Comparison of ENCODE assay signal across 28 cellular contexts in the genomic region with DNA sequence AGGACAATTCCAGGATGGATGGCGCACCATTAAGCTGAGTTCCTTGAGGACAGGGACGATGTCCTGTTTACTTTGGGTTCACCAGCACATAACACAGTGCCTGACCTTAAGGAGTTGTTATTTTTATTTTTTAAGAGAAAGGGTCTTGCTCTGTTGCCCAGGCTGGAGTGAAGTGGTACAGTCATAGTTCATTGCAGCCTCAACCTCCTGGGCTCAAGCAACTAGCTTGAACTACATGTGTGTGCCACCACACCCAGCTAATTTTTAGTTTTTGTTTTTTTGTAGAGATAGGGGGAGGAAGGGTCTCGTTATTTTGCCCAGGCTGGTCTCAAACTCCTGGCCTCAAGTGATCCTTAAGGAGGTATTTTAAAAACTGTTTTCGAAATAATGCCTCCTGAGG. TPM values are rescaled to one million over a fixed set of nuclear protein-coding genes. Genes with fewer than 3 reads are reported as not detected.
DNase-seq lines count a peak whose midpoint lies in the region; ATAC-seq, FAIRE-seq and TF ChIP-seq lines count a peak whose summit lies in the region.
"Had no signal": no experiment of that assay in that cellular context is flagged by ENCODE, and none has a peak within 500 bp of the region (broad histone marks: within the 10 kb centered on the region; RNA-seq: fewer than 3 reads in every experiment).

No MANE protein-coding gene starts in this region.

- no peak for TF ChIP-seq RAD21 in SK-N-SH (IDR thresholded peaks at IDR 0.05; ENCODE audit: low read length)

- peaks cover 2% of the 10 kb centered on the region for H3K27me3 Mint-ChIP-seq in astrocyte (ENCODE audit: low read depth, unreplicated experiment)
- no peaks in the 10 kb centered on the region for H3K27me3 Mint-ChIP-seq in stimulated activated memory B cell treated with anti-CD40 and anti-IgM and Interleukin-4, amounts not matched to agents 10 μg/mL and 1 μg/mL and 100 μg/mL, for 72 hours
- peaks cover 0 to 3% of the 10 kb centered on the region in 2 donors for H3K27me3 Mint-ChIP-seq in CD4-positive, alpha-beta memory T cell
- peaks cover 0 to 3% (median 0%) of the 10 kb centered on the region in 5 donors for H3K27me3 Mint-ChIP-seq in naive thymus-derived CD8-positive, alpha-beta T cell
- H3K27me3 Mint-ChIP-seq: activated naive CD8-positive, alpha-beta T cell treated with anti-CD3 and anti-CD28 coated beads, Interleukin-2, amount 10 ng/mL, durations not matched to agents 7 days and 5 days had no signal

- TF ChIP-seq CTCF in SK-N-SH (IDR thresholded peaks at IDR 0.05) (no peak), astrocyte (IDR thresholded peaks at IDR 0.05; ENCODE audit: insufficient read depth, low read depth, low read length) (no peak)

- H3K4me3 Mint-ChIP-seq in astrocyte (ENCODE audit: unreplicated experiment) = no peak overlapping the region
- no peak overlapping the region for H3K4me3 Mint-ChIP-seq in stimulated activated memory B cell treated with anti-CD40 and anti-IgM and Interleukin-4, amounts not matched to agents 10 μg/mL and 1 μg/mL and 100 μg/mL, for 72 hours
- H3K4me3 Mint-ChIP-seq in CD4-positive, alpha-beta memory T cell = peak overlapping the region in 2 of 8 donors; percentile 8 to 17
- peak overlapping the region in 2 of 10 donors; percentile 43 to 93 for H3K4me3 Mint-ChIP-seq in naive thymus-derived CD8-positive, alpha-beta T cell

- 98% methylated on average over 4 of the region's 4 CpGs for WGBS in SK-N-SH (ENCODE audit: low lambda C conversion rate)

- H3K9me3 ChIP-seq in SK-N-SH (no peaks in the 10 kb centered on the region), astrocyte (ENCODE audit: insufficient read depth, low read depth, low read length) (no peaks in the 10 kb centered on the region), muscle layer of colon (ENCODE audit: low read length) (no peaks in the 10 kb centered on the region)
- H3K9me3 ChIP-seq in CD4-positive, alpha-beta memory T cell (ENCODE audit: control insufficient read depth in 1 of 2, low read length in 2 of 2) = no peaks in the 10 kb centered on the region
- H3K9me3 ChIP-seq: BE2C, gastrocnemius medialis, HAP-1, ovary, stomach, upper lobe of left lung had no signal

- no peak for FAIRE-seq in astrocyte (lab: Jason Lieb, UNC)

- no peak for ATAC-seq in SK-N-SH treated with all-trans-retinoic acid at 6 μM for 48 hours
- no peak for ATAC-seq in stimulated activated memory B cell treated with anti-CD40 and anti-IgM and Interleukin-4, amounts not matched to agents 10 μg/mL and 1 μg/mL and 100 μg/mL, for 72 hours
- ATAC-seq in naive thymus-derived CD8-positive, alpha-beta T cell = no peak
- ATAC-seq: activated CD4-positive, CD25-positive, alpha-beta regulatory T cell treated with anti-CD3 and anti-CD28 coated beads, Interleukin-2, amount 50 U/mL, for 24 hours; gastrocnemius medialis; left lobe of liver had no signal

- H4K20me1 ChIP-seq in SK-N-SH (ENCODE audit: insufficient read depth) (peaks cover 28% of the 10 kb centered on the region), astrocyte (ENCODE audit: insufficient read depth, low read length) (peaks cover 30% of the 10 kb centered on the region)

- H3K4me1 Mint-ChIP-seq in astrocyte (ENCODE audit: low read depth, unreplicated experiment) = peaks cover 21% of the 10 kb centered on the region
- H3K4me1 Mint-ChIP-seq in stimulated activated memory B cell treated with anti-CD40 and anti-IgM and Interleukin-4, amounts not matched to agents 10 μg/mL and 1 μg/mL and 100 μg/mL, for 72 hours = peaks cover 35% of the 10 kb centered on the region
- H3K4me1 Mint-ChIP-seq in CD4-positive, alpha-beta memory T cell = peaks cover 23 to 46% (median 33%) of the 10 kb centered on the region in 4 donors
- peaks cover 15 to 55% (median 35%) of the 10 kb centered on the region in 4 donors for H3K4me1 Mint-ChIP-seq in naive thymus-derived CD8-positive, alpha-beta T cell

- CTCF ChIA-PET in SK-N-SH (lab: Yijun Ruan, JAX) = interaction anchor here (0.6 to 5.1 kb wide), 11 partner anchors 12 to 321 kb away, joined by 3 to 31 read pairs (median 5); no protein-coding TSS in a partner anchor
- CTCF ChIA-PET in CD4-positive, alpha-beta memory T cell (lab: Charles Lee; ENCODE audit: partially characterized antibody) = interaction anchor here (1.3 to 3.1 kb wide), 2 partner anchors 125 to 146 kb away, joined by 5 to 14 read pairs; partner anchors contain the start of gene ATP6V1F

- H3K27me3 ChIP-seq in SK-N-SH (ENCODE audit: insufficient read depth) (no peaks in the 10 kb centered on the region), astrocyte (ENCODE audit: insufficient read depth, low read length) (no peaks in the 10 kb centered on the region), muscle layer of colon (ENCODE audit: control insufficient read depth in 1 of 2, insufficient read depth in 2 of 2, low read length in 2 of 2) (no peaks in the 10 kb centered on the region)
- H3K27me3 ChIP-seq in CD4-positive, alpha-beta memory T cell (ENCODE audit: insufficient read depth, low read length) = peaks cover 4% of the 10 kb centered on the region
- H3K27me3 ChIP-seq: BE2C, gastrocnemius medialis, ovary, upper lobe of left lung had no signal

- H3K4me2 ChIP-seq in SK-N-SH (peak overlapping the region; percentile 82; the same call in 1 of the 2 replicates), astrocyte (ENCODE audit: low read length) (peak overlapping the region; percentile 88)

- H3K79me2 ChIP-seq in SK-N-SH (ENCODE audit: insufficient read depth) = peaks cover 33% of the 10 kb centered on the region
- H3K79me2 ChIP-seq in astrocyte (ENCODE audit: insufficient read depth, low read length) = peaks cover 33% of the 10 kb centered on the region

- DNase-seq in SK-N-SH (no peak), astrocyte (ENCODE audit: low read depth) (no peak), H4 (ENCODE audit: low spot score) (no peak)
- DNase-seq in CD4-positive, alpha-beta memory T cell = no peak
- DNase-seq in naive thymus-derived CD8-positive, alpha-beta T cell = no peak
- DNase-seq: activated CD8-positive, alpha-beta memory T cell treated with anti-CD3 and anti-CD28 coated beads for 24 hours; activated naive CD8-positive, alpha-beta T cell treated with anti-CD3 and anti-CD28 coated beads, Interleukin-2, amount 10 ng/mL, durations not matched to agents 7 days and 5 days; BE2C; DMS 273 treated with DMSO at 0.1 percent for 48 hours; gastrocnemius medialis; GDM1; NCI-H1694; NCI-H2227 treated with DMSO at 0.1 percent for 48 hours; ovary; stomach; T1000; upper lobe of left lung had no signal

- H3K36me3 ChIP-seq in SK-N-SH (replicated peaks in 1 of 2; ENCODE audit: control insufficient read depth in 1 of 2, insufficient read depth in 2 of 2, low read length in 1 of 2) (peaks cover 0 to 3% of the 10 kb centered on the region in 2 experiments), astrocyte (ENCODE audit: insufficient read depth, low read length) (no peaks in the 10 kb centered on the region), muscle layer of colon (ENCODE audit: insufficient read depth, low read length) (no peaks in the 10 kb centered on the region)
- no peaks in the 10 kb centered on the region for H3K36me3 ChIP-seq in CD4-positive, alpha-beta memory T cell (ENCODE audit: insufficient read depth, low read length)
- H3K36me3 ChIP-seq: BE2C, gastrocnemius medialis, HAP-1, ovary, stomach, upper lobe of left lung had no signal

- no peaks in the 10 kb centered on the region for H3K9me2 ChIP-seq in SK-N-SH

- H3K27ac ChIP-seq in SK-N-SH (ENCODE audit: low read depth in 2 of 2, low read length in 1 of 2) (peak overlapping the region in 1 of 2 experiments; percentile 96; a peak in 2 of 4 replicates), astrocyte (ENCODE audit: low read depth, low read length) (peak overlapping the region; percentile 96), muscle layer of colon (ENCODE audit: low read depth, low read length) (peak overlapping the region; percentile 93)
- no peak overlapping the region for H3K27ac ChIP-seq in CD4-positive, alpha-beta memory T cell (ENCODE audit: low read depth, low read length)
- H3K27ac ChIP-seq: ovary had no signal

- H2AFZ ChIP-seq in SK-N-SH (ENCODE audit: low read depth) (peak overlapping the region; percentile 78; the same call in 1 of the 2 replicates), astrocyte (ENCODE audit: low read depth, low read length) (no peak overlapping the region)

- H3K4me3 ChIP-seq in SK-N-SH (ENCODE audit: low read depth in 2 of 2, low read length in 1 of 2) (no peak overlapping the region), astrocyte (ENCODE audit: insufficient read depth, low read depth, low read length) (no peak overlapping the region), muscle layer of colon (ENCODE audit: low read depth in 1 of 2, low read length in 2 of 2) (no peak overlapping the region)
- H3K4me3 ChIP-seq in CD4-positive, alpha-beta memory T cell (ENCODE audit: low read length in 2 of 2) = no peak overlapping the region
- H3K4me3 ChIP-seq: gastrocnemius medialis, HAP-1, ovary, stomach, upper lobe of left lung had no signal

- TF ChIP-seq EP300 in SK-N-SH (IDR thresholded peaks at IDR 0.05; ENCODE audit: borderline replicate concordance in 1 of 2, low read depth in 1 of 2, low read length in 1 of 2) = no peak

- H3K27ac Mint-ChIP-seq in astrocyte (ENCODE audit: unreplicated experiment) = peak overlapping the region; percentile 98
- H3K27ac Mint-ChIP-seq in stimulated activated memory B cell treated with anti-CD40 and anti-IgM and Interleukin-4, amounts not matched to agents 10 μg/mL and 1 μg/mL and 100 μg/mL, for 72 hours = peak overlapping the region; percentile 92
- peak overlapping the region in 1 of 7 donors; percentile 36 for H3K27ac Mint-ChIP-seq in CD4-positive, alpha-beta memory T cell
- peak overlapping the region in 1 of 10 donors; percentile 89 for H3K27ac Mint-ChIP-seq in naive thymus-derived CD8-positive, alpha-beta T cell
- H3K27ac Mint-ChIP-seq: activated naive CD8-positive, alpha-beta T cell treated with anti-CD3 and anti-CD28 coated beads, Interleukin-2, amount 10 ng/mL, durations not matched to agents 7 days and 5 days; activated T-helper 1 cell treated with anti-CD3 and anti-CD28 coated beads, Interleukin-12 subunit alpha, Interleukin-12 subunit beta, Interleukin-2, Interleukin-4 antibody, amounts not matched to agents 30 ng/mL and 10 ng/mL and 1 ng/mL, durations not matched to agents 14 hours and 24 hours and 36 hours had no signal

- H3K9ac ChIP-seq in SK-N-SH (no peak overlapping the region), astrocyte (ENCODE audit: low read length) (peak overlapping the region; percentile 99), muscle layer of colon (ENCODE audit: low read length) (no peak overlapping the region)

- intact Hi-C loops in CD4-positive, alpha-beta memory T cell (cut with micrococcal nuclease) = loop anchor here (5.0 to 10.0 kb wide), 3 partner anchors 283 to 485 kb away; partner anchors contain the start of genes HILPDA and TNPO3

- peaks cover 6% of the 10 kb centered on the region for H3K36me3 Mint-ChIP-seq in astrocyte (ENCODE audit: low read depth, unreplicated experiment)
- H3K36me3 Mint-ChIP-seq in stimulated activated memory B cell treated with anti-CD40 and anti-IgM and Interleukin-4, amounts not matched to agents 10 μg/mL and 1 μg/mL and 100 μg/mL, for 72 hours = no peaks in the 10 kb centered on the region
- H3K36me3 Mint-ChIP-seq in CD4-positive, alpha-beta memory T cell = peaks cover 0 to 12% of the 10 kb centered on the region in 2 donors
- H3K36me3 Mint-ChIP-seq in naive thymus-derived CD8-positive, alpha-beta T cell = no peaks in the 10 kb centered on the region

- POLR2A ChIA-PET in SK-N-SH (lab: Yijun Ruan, JAX) = interaction anchor here (1.7 kb wide), 1 partner anchor 71 kb away, joined by 3 read pairs; no protein-coding TSS in a partner anchor
- POLR2A ChIA-PET in CD4-positive, alpha-beta memory T cell (lab: Charles Lee; ENCODE audit: partially characterized antibody) = interaction anchor here (1.4 to 2.7 kb wide), 2 partner anchors 54 to 126 kb away, joined by 6 to 12 read pairs; partner anchors contain the start of gene ATP6V1F
- POLR2A ChIA-PET in naive thymus-derived CD8-positive, alpha-beta T cell (lab: Charles Lee) = interaction anchor here (1.4 kb wide), 1 partner anchor 19 kb away, joined by 4 read pairs; no protein-coding TSS in a partner anchor

- peaks cover 27% of the 10 kb centered on the region for H3F3A ChIP-seq in SK-N-SH (replicated peaks; ENCODE audit: insufficient read depth)

- H3K4me1 ChIP-seq in SK-N-SH (ENCODE audit: control insufficient read depth in 1 of 2, insufficient read depth in 2 of 2, low read depth in 1 of 2, low read length in 1 of 2) (peaks cover 18 to 25% of the 10 kb centered on the region in 2 experiments; a peak in 3 of 4 replicates), astrocyte (ENCODE audit: insufficient read depth, low read length) (peaks cover 26% of the 10 kb centered on the region), muscle layer of colon (ENCODE audit: insufficient read depth, low read length) (peaks cover 27% of the 10 kb centered on the region)
- H3K4me1 ChIP-seq in CD4-positive, alpha-beta memory T cell (ENCODE audit: insufficient read depth, low read length) = peaks cover 34% of the 10 kb centered on the region

- peaks cover 5% of the 10 kb centered on the region for H3K9me3 Mint-ChIP-seq in astrocyte (ENCODE audit: unreplicated experiment)
- H3K9me3 Mint-ChIP-seq in stimulated activated memory B cell treated with anti-CD40 and anti-IgM and Interleukin-4, amounts not matched to agents 10 μg/mL and 1 μg/mL and 100 μg/mL, for 72 hours = no peaks in the 10 kb centered on the region
- H3K9me3 Mint-ChIP-seq in CD4-positive, alpha-beta memory T cell = no peaks in the 10 kb centered on the region
- H3K9me3 Mint-ChIP-seq in naive thymus-derived CD8-positive, alpha-beta T cell = no peaks in the 10 kb centered on the region
- H3K9me3 Mint-ChIP-seq: activated naive CD8-positive, alpha-beta T cell treated with anti-CD3 and anti-CD28 coated beads, Interleukin-2, amount 10 ng/mL, durations not matched to agents 7 days and 5 days; activated T-helper 1 cell treated with anti-CD3 and anti-CD28 coated beads, Interleukin-12 subunit alpha, Interleukin-12 subunit beta, Interleukin-2, Interleukin-4 antibody, amounts not matched to agents 30 ng/mL and 10 ng/mL and 1 ng/mL, durations not matched to agents 14 hours and 24 hours and 36 hours had no signal

RNA-seq across cellular contexts. Expression of gene CALU, which starts 1.7 kb away (rescaled TPM):
- polyA plus RNA-seq in SK-N-SH (2012; rRNA removed) = 195 and 294 TPM in 2 replicates
- polyA plus RNA-seq in SK-N-SH (2012; cell fraction: cytosol; rRNA removed) = 313 and 373 TPM in 2 replicates
- polyA plus RNA-seq in SK-N-SH (2012; cell fraction: nucleus; rRNA removed) = 64.7 and 168 TPM in 2 replicates
- 670 and 732 TPM in 2 replicates for total RNA-seq in astrocyte
- 10 to 100 TPM; 18.4 to 20.6 TPM for total RNA-seq in CD4-positive, alpha-beta memory T cell
- polyA plus RNA-seq in CD4-positive, alpha-beta memory T cell = 10 to 100 TPM; 23.3 to 24.2 TPM
- total RNA-seq in H4 (2014; rRNA removed; shearing (Covaris generic)) = 462 and 489 TPM in 2 replicates
- 10 to 100 TPM; 17.0 to 17.4 TPM for total RNA-seq in naive thymus-derived CD8-positive, alpha-beta T cell
- polyA plus RNA-seq in naive thymus-derived CD8-positive, alpha-beta T cell = 10 to 100 TPM; 13.6 to 21.5 (median 16.4) TPM

RNA-seq across cellular contexts. Expression of gene OPN1SW, which starts 38.2 kb away (rescaled TPM):
- 0.05 TPM in 1 of 2 replicates, not detected in the other for polyA plus RNA-seq in SK-N-SH (2012; rRNA removed)
- polyA plus RNA-seq in SK-N-SH (2012; cell fraction: cytosol; rRNA removed) = 0.05 TPM in 1 of 2 replicates, not detected in the other
- 0.06 and 0.13 TPM in 2 replicates for polyA plus RNA-seq in SK-N-SH (2012; cell fraction: nucleus; rRNA removed)
- not detected in 2 replicates for total RNA-seq in astrocyte
- not detected for total RNA-seq in CD4-positive, alpha-beta memory T cell
- not detected for polyA plus RNA-seq in CD4-positive, alpha-beta memory T cell
- not detected in 2 replicates for total RNA-seq in H4 (2014; rRNA removed; shearing (Covaris generic))
- not detected for total RNA-seq in naive thymus-derived CD8-positive, alpha-beta T cell
- polyA plus RNA-seq in naive thymus-derived CD8-positive, alpha-beta T cell = under 1 TPM in 1 of 3 donors, not detected in 2; 0.24 TPM
- total RNA-seq: activated naive CD8-positive, alpha-beta T cell treated with anti-CD3 and anti-CD28 coated beads, Interleukin-2, amount 10 ng/mL, durations not matched to agents 7 days and 5 days; activated T-helper 1 cell treated with anti-CD3 and anti-CD28 coated beads, Interleukin-12 subunit alpha, Interleukin-12 subunit beta, Interleukin-2, Interleukin-4 antibody, amounts not matched to agents 30 ng/mL and 10 ng/mL and 1 ng/mL, durations not matched to agents 14 hours and 24 hours and 36 hours; dermis blood vessel endothelial cell; epithelial cell of proximal tubule; gastrocnemius medialis; left lobe of liver; mononuclear cell; ovary; skeletal muscle tissue; stomach; upper lobe of left lung had no signal
- polyA plus RNA-seq: ovary, stomach had no signal

RNA-seq across cellular contexts. Expression of gene CCDC136, which starts 54.3 kb away (rescaled TPM):
- 48.4 and 65.3 TPM in 2 replicates for polyA plus RNA-seq in SK-N-SH (2012; rRNA removed)
- 25.5 and 27.5 TPM in 2 replicates for polyA plus RNA-seq in SK-N-SH (2012; cell fraction: cytosol; rRNA removed)
- polyA plus RNA-seq in SK-N-SH (2012; cell fraction: nucleus; rRNA removed) = 197 and 232 TPM in 2 replicates
- total RNA-seq in astrocyte = 14.4 and 14.9 TPM in 2 replicates
- 10 to 100 TPM; 18.3 to 20.4 TPM for total RNA-seq in CD4-positive, alpha-beta memory T cell
- polyA plus RNA-seq in CD4-positive, alpha-beta memory T cell = 1 to 10 TPM in 1 of 2 donors, not detected in 1; 3.4 TPM
- 5.0 and 5.2 TPM in 2 replicates for total RNA-seq in H4 (2014; rRNA removed; shearing (Covaris generic))
- 10 to 100 TPM; 16.0 to 16.5 TPM for total RNA-seq in naive thymus-derived CD8-positive, alpha-beta T cell
- 1 to 10 TPM in 2 of 3 donors, under 1 TPM in 1; 0.43 to 3.4 (median 1.1) TPM for polyA plus RNA-seq in naive thymus-derived CD8-positive, alpha-beta T cell

Comparison
In these comparisons a context has a peak if more than half of its experiments do, and no peak if none do; other contexts are left out.
1. RNA of gene CALU, which starts 1.7 kb away (total RNA-seq): 670 to 732 TPM in astrocyte and 462 to 489 TPM in H4; 18.4 to 20.6 TPM in CD4-positive, alpha-beta memory T cell and 17.0 to 17.4 TPM in naive thymus-derived CD8-positive, alpha-beta T cell; every median in the first group is over 10 times any median in the second.